Comparison of ENCODE assay signal across 1 cellular context in genomic region chr16:648071-648785, GRCh38.
TF ChIP-seq lines count a peak whose summit lies in the region.

No MANE protein-coding gene starts in this region.

TF ChIP-seq in GM12878, 131 proteins besides CTCF, POLR2A, EP300 and RAD21:
- TF ChIP-seq EGR1 (IDR thresholded peaks at IDR 0.05; ENCODE audit: borderline replicate concordance in 1 of 2, low read depth in 2 of 2, low read length in 2 of 2) (peak in 1 of 2 experiments; percentile 4; a peak in 1 of 3 replicates), JUND (IDR thresholded peaks at IDR 0.05; ENCODE audit: low read depth, low read length) (no peak), RUNX3 (IDR thresholded peaks at IDR 0.05; ENCODE audit: low read length) (peak; percentile 34; the same call in 1 of the 2 replicates), GATAD2B (conservative IDR thresholded peaks at IDR 0.05; ENCODE audit: low read depth) (0 out of 2 replicates have a peak, but pooled peaks have one; percentile 19), SMARCA5 (IDR thresholded peaks at IDR 0.05) (peak; percentile 92), SIN3A (IDR thresholded peaks at IDR 0.05; ENCODE audit: low read depth, low read length) (peak; percentile 50; the same call in 1 of the 2 replicates), TCF3 (IDR thresholded peaks at IDR 0.05; ENCODE audit: borderline replicate concordance, insufficient read depth, low read depth, low read length) (0 out of 2 replicates have a peak, but pooled peaks have one; percentile 35), RELB (IDR thresholded peaks at IDR 0.05; ENCODE audit: low read depth) (0 out of 2 replicates have a peak, but pooled peaks have one; percentile 17), BRCA1 (IDR thresholded peaks at IDR 0.05; ENCODE audit: low read depth, low read length) (no peak), TCF12 (IDR thresholded peaks at IDR 0.05; ENCODE audit: low read depth, low read length) (peak; percentile 65; the same call in 1 of the 2 replicates), MXI1 (IDR thresholded peaks at IDR 0.05; ENCODE audit: low read depth, low read length) (peak; percentile 70), BCL3 (IDR thresholded peaks at IDR 0.05; ENCODE audit: borderline replicate concordance, insufficient read depth, low read depth, low read length, poor library complexity, severe bottlenecking) (no peak), YY1 (IDR thresholded peaks at IDR 0.05; ENCODE audit: low read depth, low read length) (peak; percentile 90), RB1 (IDR thresholded peaks at IDR 0.05; ENCODE audit: borderline replicate concordance) (0 out of 2 replicates have a peak, but pooled peaks have one; percentile 41), HDGF (IDR thresholded peaks at IDR 0.05) (peak; percentile 67; the same call in 1 of the 2 replicates), NKRF (conservative IDR thresholded peaks at IDR 0.05) (0 out of 2 replicates have a peak, but pooled peaks have one; percentile 21), NRF1 (conservative IDR thresholded peaks at IDR 0.05; ENCODE audit: low read depth, low read length) (no peak), BHLHE40 (IDR thresholded peaks at IDR 0.05; ENCODE audit: borderline replicate concordance in 1 of 2, low read depth in 2 of 2, low read length in 1 of 2) (peak in 1 of 2 experiments; percentile 22; a peak in 1 of 4 replicates), ZBED1 (IDR thresholded peaks at IDR 0.05; ENCODE audit: borderline replicate concordance) (no peak; the same call in 1 of the 2 replicates)
